12 cellular contexts compared by ENCODE assay signal in genomic region chr14:20866963-20867362, GRCh38. TPM values are rescaled to one million over a fixed set of nuclear protein-coding genes. Genes with fewer than 3 reads are reported as not detected.
DNase-seq lines count a peak whose midpoint lies in the region; ATAC-seq, FAIRE-seq and TF ChIP-seq lines count a peak whose summit lies in the region.
"Had no signal": no experiment of that assay in that cellular context is flagged by ENCODE, and none has a peak within 500 bp of the region (broad histone marks: within the 10 kb centered on the region; RNA-seq: fewer than 3 reads in every experiment).

No MANE protein-coding gene starts in this region.

- H3K4me3 Mint-ChIP-seq in WTC11, result no peak overlapping the region
- H3K4me3 Mint-ChIP-seq in natural killer cell treated with Interleukin-12 subunit alpha and Interleukin-12 subunit beta and Interleukin-15 and Interleukin-18, amount 100 ng/mL, for 72 hours, result no peak overlapping the region
- H3K4me3 Mint-ChIP-seq: stimulated activated naive CD8-positive, alpha-beta T cell treated with anti-CD3 and anti-CD28 coated beads, Interleukin-15, Interleukin-2, amounts not matched to agents 100 ng/mL and 50 ng/mL, for 24 hours had no signal

- intact Hi-C loops in kidney (cut with DNase I), result no loop called here

- no peaks in the 10 kb centered on the region for H3K9me3 ChIP-seq in GM23248 (ENCODE audit: low read depth)
- H3K9me3 ChIP-seq in kidney (ENCODE audit: control insufficient read depth in 1 of 2, low read length in 2 of 2), result no peaks in the 10 kb centered on the region
- H3K9me3 ChIP-seq: prostate gland had no signal

- ATAC-seq in WTC11, result peak; percentile 73
- ATAC-seq in GM19452 (IDR thresholded peaks at IDR 0.05; ENCODE audit: unreplicated experiment), result no peak
- ATAC-seq in natural killer cell treated with Interleukin-12 subunit alpha and Interleukin-12 subunit beta and Interleukin-15 and Interleukin-18, amount 100 ng/mL, for 72 hours, result no peak
- ATAC-seq in GM21381 (IDR thresholded peaks at IDR 0.05; ENCODE audit: unreplicated experiment), result no peak

- no peak overlapping the region for H3K4me2 ChIP-seq in GM23248 (ENCODE audit: unreplicated experiment)

- no peaks in the 10 kb centered on the region for H3K36me3 Mint-ChIP-seq in WTC11
- H3K36me3 Mint-ChIP-seq in natural killer cell treated with Interleukin-12 subunit alpha and Interleukin-12 subunit beta and Interleukin-15 and Interleukin-18, amount 100 ng/mL, for 72 hours, result no peaks in the 10 kb centered on the region

- no peaks in the 10 kb centered on the region for H3K9me3 Mint-ChIP-seq in WTC11
- H3K9me3 Mint-ChIP-seq in natural killer cell treated with Interleukin-12 subunit alpha and Interleukin-12 subunit beta and Interleukin-15 and Interleukin-18, amount 100 ng/mL, for 72 hours, result no peaks in the 10 kb centered on the region
- H3K9me3 Mint-ChIP-seq: stimulated activated naive CD8-positive, alpha-beta T cell treated with anti-CD3 and anti-CD28 coated beads, Interleukin-15, Interleukin-2, amounts not matched to agents 100 ng/mL and 50 ng/mL, for 24 hours had no signal

- TF ChIP-seq CTCF in WTC11 (IDR thresholded peaks at IDR 0.05), result no peak; the same call in 1 of the 2 replicates
- peak; percentile 15 for TF ChIP-seq CTCF in kidney (IDR thresholded peaks at IDR 0.05; ENCODE audit: borderline replicate concordance, extremely low read depth, insufficient read depth)

- H3K27ac ChIP-seq in GM23248 (no peak overlapping the region), kidney (ENCODE audit: low read depth in 2 of 2, low read length in 2 of 2) (no peak overlapping the region)
- H3K27ac ChIP-seq: prostate gland had no signal

- H3K9ac ChIP-seq in GM23248 (no peak overlapping the region), kidney (ENCODE audit: low read length in 2 of 2) (no peak overlapping the region)

- H3K4me1 Mint-ChIP-seq in WTC11, result no peaks in the 10 kb centered on the region; the same call in 1 of the 2 replicates
- no peaks in the 10 kb centered on the region for H3K4me1 Mint-ChIP-seq in natural killer cell treated with Interleukin-12 subunit alpha and Interleukin-12 subunit beta and Interleukin-15 and Interleukin-18, amount 100 ng/mL, for 72 hours (ENCODE audit: low read depth in 2 of 2)

- no peak overlapping the region for H3K4me3 ChIP-seq in GM23248
- H3K4me3 ChIP-seq in kidney (ENCODE audit: low read length in 2 of 2), result no peak overlapping the region
- H3K4me3 ChIP-seq: prostate gland had no signal

- in situ Hi-C loops in GM23248 (cut with MboI), result no loop called here

- 0 out of 2 replicates have a peak, but pooled peaks cover 11% of the 10 kb centered on the region for H3K27me3 ChIP-seq in GM23248 (replicated peaks; ENCODE audit: insufficient read depth)

- CTCF ChIA-PET in WTC11 (lab: Charles Lee), result interaction anchor here (0.5 to 4.4 kb wide), 25 partner anchors 9 to 258 kb away, joined by 3 to 46 read pairs (median 4); partner anchors contain the start of genes RNASE4 and SLC39A2

- WGBS in GM23248 (ENCODE audit: low coverage in 1 of 2, low lambda C conversion rate in 2 of 2, missing lambda C conversion rate in 2 of 2), 2 experiments, result 0% methylated on average over 2 of the region's 2 CpGs

- no peaks in the 10 kb centered on the region for H3K4me1 ChIP-seq in GM23248 (ENCODE audit: insufficient read depth)
- H3K4me1 ChIP-seq in kidney (ENCODE audit: control insufficient read depth in 1 of 2, insufficient read depth in 1 of 2, low read depth in 1 of 2, low read length in 2 of 2), result no peaks in the 10 kb centered on the region
- H3K4me1 ChIP-seq: prostate gland had no signal

- no peaks in the 10 kb centered on the region for H3K9me2 ChIP-seq in GM23248 (ENCODE audit: insufficient read depth)

- DNase-seq in AML-193 (lab: John Stamatoyannopoulos, UW) (peak; percentile 18 to 34), GM23248 (peak; percentile 45), WTC11 (ENCODE audit: low spot score) (peak; percentile 30), kidney (no peak), foreskin melanocyte (no peak)
- DNase-seq in natural killer cell treated with Interleukin-12 subunit alpha and Interleukin-12 subunit beta and Interleukin-15 and Interleukin-18, amount 100 ng/mL, for 72 hours (ENCODE audit: low spot score), result no peak
- DNase-seq: activated CD8-positive, alpha-beta memory T cell treated with anti-CD3 and anti-CD28 coated beads, Interleukin-2, amount 50 U/mL, for 4 hours; NCI-H2107 had no signal

- POLR2A ChIA-PET in WTC11 (lab: Charles Lee), result interaction anchor here (0.6 to 1.5 kb wide), 3 partner anchors 9 to 105 kb away, joined by 3 to 5 read pairs (median 4); no protein-coding TSS in a partner anchor

- H3K36me3 ChIP-seq in GM23248 (ENCODE audit: low read depth) (no peaks in the 10 kb centered on the region), kidney (ENCODE audit: control insufficient read depth in 1 of 2, insufficient read depth in 2 of 2, low read length in 2 of 2) (no peaks in the 10 kb centered on the region)
- H3K36me3 ChIP-seq: prostate gland had no signal

- no peak overlapping the region for H2AFZ ChIP-seq in GM23248

- H3K79me2 ChIP-seq in GM23248 (ENCODE audit: insufficient read depth), result no peaks in the 10 kb centered on the region

- no peak for FAIRE-seq in kidney (lab: Jason Lieb, UNC)

- no peaks in the 10 kb centered on the region for H4K20me1 ChIP-seq in GM23248 (ENCODE audit: insufficient read depth)

- H3F3A ChIP-seq in GM23248 (ENCODE audit: insufficient read depth), result no peaks in the 10 kb centered on the region

- peaks cover 21% of the 10 kb centered on the region for H3K27me3 Mint-ChIP-seq in WTC11 (ENCODE audit: low read depth)
- H3K27me3 Mint-ChIP-seq in natural killer cell treated with Interleukin-12 subunit alpha and Interleukin-12 subunit beta and Interleukin-15 and Interleukin-18, amount 100 ng/mL, for 72 hours, result peaks cover 34 to 35% of the 10 kb centered on the region in 2 donors

- H3K27ac Mint-ChIP-seq in WTC11, result no peak overlapping the region
- H3K27ac Mint-ChIP-seq in natural killer cell treated with Interleukin-12 subunit alpha and Interleukin-12 subunit beta and Interleukin-15 and Interleukin-18, amount 100 ng/mL, for 72 hours, result no peak overlapping the region
- H3K27ac Mint-ChIP-seq: stimulated activated naive CD8-positive, alpha-beta T cell treated with anti-CD3 and anti-CD28 coated beads, Interleukin-15, Interleukin-2, amounts not matched to agents 100 ng/mL and 50 ng/mL, for 24 hours had no signal

TF ChIP-seq in WTC11, 78 proteins besides CTCF, POLR2A, EP300 and RAD21:
- TF ChIP-seq SOX15 (CRISPR knock-in tag; IDR thresholded peaks at IDR 0.05) (no peak), FOXJ3 (CRISPR knock-in tag; IDR thresholded peaks at IDR 0.05; ENCODE audit: borderline replicate concordance) (no peak)

RNA-seq across cellular contexts. Expression of gene RNASE3, which starts 24.2 kb away (rescaled TPM):
- total RNA-seq in GM23248 (2014; rRNA removed; shearing (Covaris generic)), result not detected in 2 replicates
- not detected in 2 replicates for polyA plus RNA-seq in GM23248 (2016; fragmentation: Nextera tagmentation; extraction: Ambion mirVana)
- not detected in 3 replicates for total RNA-seq in WTC11 (2021)
- 0.38 TPM for total RNA-seq in kidney
- not detected for polyA plus RNA-seq in kidney (ENCODE audit: insufficient read depth, low read depth, low replicate concordance)
- total RNA-seq in natural killer cell treated with Interleukin-12 subunit alpha and Interleukin-12 subunit beta and Interleukin-15 and Interleukin-18, amount 100 ng/mL, for 72 hours, result not detected
- total RNA-seq: prostate gland had no signal

Comparison
In these comparisons a context has a peak if more than half of its experiments do, and no peak if none do; other contexts are left out.
1. DNase-seq: peak in AML-193 (2 of 2), GM23248 (single experiment) and WTC11 (single experiment); none in kidney (single experiment), natural killer cell treated with Interleukin-12 subunit alpha and Interleukin-12 subunit beta and Interleukin-15 and Interleukin-18, amount 100 ng/mL, for 72 hours (single experiment) and foreskin melanocyte (single experiment).